Comparison of ENCODE assay signal across 1 cellular context in the genomic region with DNA sequence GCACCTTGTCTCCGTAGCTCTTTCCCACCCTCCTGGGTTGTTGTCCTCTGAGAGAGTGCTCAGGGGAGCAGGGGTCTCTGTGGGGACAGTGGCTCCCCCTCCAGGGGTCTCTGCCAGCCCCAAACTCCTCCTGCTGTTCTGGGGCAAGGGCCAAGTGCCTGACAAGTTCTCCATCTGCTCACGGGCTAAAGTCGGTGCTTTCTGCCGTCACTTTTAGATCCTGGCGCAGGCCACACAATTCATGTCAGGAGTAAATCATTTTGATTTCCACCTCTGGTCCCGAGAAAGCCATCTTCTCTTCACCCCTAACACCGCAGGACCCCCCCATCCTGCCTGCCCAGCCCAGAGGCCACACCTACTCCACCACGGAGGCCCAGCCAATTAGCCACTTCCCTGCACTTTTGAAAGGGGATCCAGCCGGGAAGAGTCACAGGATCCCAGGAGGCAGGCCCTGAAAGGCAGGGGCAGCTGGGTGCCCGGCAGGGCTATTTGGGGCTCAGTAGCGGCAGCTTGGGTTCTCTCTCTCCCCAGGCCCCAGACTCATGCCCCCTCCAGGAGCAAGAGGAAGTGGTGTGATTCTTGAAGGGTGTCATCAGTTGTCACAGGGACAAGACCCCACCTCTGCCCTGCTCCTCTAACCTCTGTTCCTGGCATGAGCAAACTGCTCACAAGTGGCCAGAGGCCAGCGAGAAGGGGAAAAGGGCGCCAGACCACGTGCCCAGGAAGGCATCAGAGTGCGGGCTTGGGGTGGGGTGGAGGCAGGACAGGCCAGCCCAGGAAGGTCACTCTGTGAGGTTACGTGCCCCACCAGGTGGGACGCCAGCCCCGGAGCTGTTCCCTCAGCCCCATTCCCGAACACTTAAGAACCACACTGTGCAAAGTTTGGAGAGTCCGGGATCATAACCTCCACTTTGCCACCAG.
TF ChIP-seq lines count a peak whose summit lies in the region.

No MANE protein-coding gene starts in this region.

TF ChIP-seq in IMR-90, 13 proteins besides CTCF, POLR2A, EP300 and RAD21 (continued from another document):
- no peak for TF ChIP-seq USF2 (IDR thresholded peaks at IDR 0.05; ENCODE audit: low read depth, low read length)
- no peak for TF ChIP-seq MAZ (IDR thresholded peaks at IDR 0.05; ENCODE audit: borderline replicate concordance, low read depth, low read length)
- no peak for TF ChIP-seq SMC3 (IDR thresholded peaks at IDR 0.05; ENCODE audit: low read depth, low read length)
TF ChIP-seq in IMR-90: peak in this region for 0.
